In genomic region chr7:100840470-100841100, GRCh38 we compare ENCODE assay signal across 1 cellular context.
TF ChIP-seq lines count a peak whose summit lies in the region.

No MANE protein-coding gene starts in this region.

TF ChIP-seq in HepG2, 621 proteins besides CTCF, POLR2A, EP300 and RAD21 (continued from another document):
- TF ChIP-seq RERE (CRISPR knock-in tag; IDR thresholded peaks at IDR 0.05; ENCODE audit: low read depth) (no peak), FOXO1 (CRISPR knock-in tag; IDR thresholded peaks at IDR 0.05) (no peak), SMARCC2 (IDR thresholded peaks at IDR 0.05) (no peak), ZGPAT (CRISPR knock-in tag; IDR thresholded peaks at IDR 0.05) (0 out of 2 replicates have a peak, but pooled peaks have one; percentile 23), ZNF207 (IDR thresholded peaks at IDR 0.05; ENCODE audit: borderline replicate concordance) (no peak)
